In the genomic region with DNA sequence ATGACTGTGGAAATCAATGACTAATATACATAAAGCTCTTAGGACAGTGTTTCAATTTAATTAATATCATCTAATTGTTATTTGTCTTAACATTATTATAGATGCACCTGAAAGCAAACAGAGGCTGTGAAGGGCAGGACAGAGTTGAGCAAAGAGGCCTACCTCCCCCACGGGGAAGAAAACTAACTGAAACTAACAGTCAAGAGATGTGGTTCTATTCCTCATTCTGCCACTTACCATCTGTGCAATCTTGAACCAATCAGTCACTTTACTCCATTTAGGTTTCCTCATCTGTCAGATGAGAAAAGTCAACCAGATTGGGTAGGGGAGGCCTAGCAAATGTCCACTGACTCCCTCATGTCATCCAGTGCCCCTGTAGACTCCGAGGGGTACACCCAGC, we compare ENCODE assay signal across 24 cellular contexts. TPM values are rescaled to one million over a fixed set of nuclear protein-coding genes. Genes with fewer than 3 reads are reported as not detected.
DNase-seq lines count a peak whose midpoint lies in the region; ATAC-seq and TF ChIP-seq lines count a peak whose summit lies in the region.
"Had no signal": no experiment of that assay in that cellular context is flagged by ENCODE, and none has a peak within 500 bp of the region (broad histone marks: within the 10 kb centered on the region; RNA-seq: fewer than 3 reads in every experiment).

No MANE protein-coding gene starts in this region.

- H2AFZ ChIP-seq in KMS-11 (ENCODE audit: low read depth) = no peak overlapping the region
- H2AFZ ChIP-seq: GM23338 had no signal

- no peak overlapping the region for H3K4me3 Mint-ChIP-seq in mesothelial cell of epicardium
- H3K4me3 Mint-ChIP-seq: B cell; CD14-positive monocyte; CD8-positive, alpha-beta memory T cell; GM23338; H9 had no signal

- H3K36me3 ChIP-seq in KMS-11 (ENCODE audit: insufficient read depth) = no peaks in the 10 kb centered on the region

- no peaks in the 10 kb centered on the region for H3K36me3 Mint-ChIP-seq in mesothelial cell of epicardium
- H3K36me3 Mint-ChIP-seq: CD14-positive monocyte; CD8-positive, alpha-beta memory T cell had no signal

- H3K9me3 Mint-ChIP-seq in mesothelial cell of epicardium = no peaks in the 10 kb centered on the region
- H3K9me3 Mint-ChIP-seq: CD8-positive, alpha-beta memory T cell; GM23338; H9 had no signal

- no peak for TF ChIP-seq CTCF in KMS-11 (conservative IDR thresholded peaks at IDR 0.05; ENCODE audit: low read depth, low read length)
- TF ChIP-seq CTCF in NB4 (IDR thresholded peaks at IDR 0.05; ENCODE audit: low read depth, low read length) = no peak
- TF ChIP-seq CTCF in mesothelial cell of epicardium (IDR thresholded peaks at IDR 0.05; ENCODE audit: unreplicated experiment) = no peak

- no peak for TF ChIP-seq POLR2A in NB4 (IDR thresholded peaks at IDR 0.05; ENCODE audit: extremely low read depth, insufficient read length)

- no peaks in the 10 kb centered on the region for H4K20me1 ChIP-seq in KMS-11 (ENCODE audit: insufficient read depth)

- H3K4me1 ChIP-seq in KMS-11 (ENCODE audit: low read depth, poor library complexity, severe bottlenecking) = peaks cover 32% of the 10 kb centered on the region

- peaks cover 6% of the 10 kb centered on the region for H3K4me1 Mint-ChIP-seq in mesothelial cell of epicardium
- H3K4me1 Mint-ChIP-seq: GM23338 had no signal

- H3K4me2 ChIP-seq in KMS-11 = peak overlapping the region; percentile 31
- H3K4me2 ChIP-seq: GM23338 had no signal

- H3K27ac ChIP-seq in KMS-11 = no peak overlapping the region

- no peak overlapping the region for H3K9ac ChIP-seq in KMS-11

- H3K27me3 ChIP-seq in KMS-11 (ENCODE audit: insufficient read depth, low read depth) = no peaks in the 10 kb centered on the region; the same call in 1 of the 2 replicates

- peaks cover 39% of the 10 kb centered on the region for H3K27me3 Mint-ChIP-seq in mesothelial cell of epicardium (ENCODE audit: low read depth)

- DNase-seq in NB4 (ENCODE audit: low read depth) (peak; percentile 69), SIG-M5 treated with dmso at 0.1 percent for 504 hours (lab: John Stamatoyannopoulos, UW; ENCODE audit: unreplicated experiment) (peak; percentile 72), mucosa of gallbladder (ENCODE audit: low spot score) (no peak), mesothelial cell of epicardium (ENCODE audit: low spot score in 2 of 2, unreplicated experiment in 2 of 2) (no peak)
- no peak for DNase-seq in stimulated activated CD4-positive, alpha-beta T cell treated with anti-CD3 and anti-CD28 coated beads, Interleukin-2, amount 100 ng/mL, for 48 hours
- DNase-seq: CD8-positive, alpha-beta memory T cell; DMS 273 treated with DMSO at 0.1 percent for 48 hours; DMS79 treated with DMSO at 0.1 percent for 48 hours; GF-D8; H9; KG1; NCI-H1694; NCI-H2029 treated with DMSO at 0.1 percent for 48 hours; NCI-H446 treated with DMSO at 0.1 percent for 48 hours; NCI-H526; NCI-H82; Right ventricle myocardium superior; RPMI8226 had no signal

- no peak overlapping the region for H3K27ac Mint-ChIP-seq in mesothelial cell of epicardium
- H3K27ac Mint-ChIP-seq: B cell; CD14-positive monocyte; CD8-positive, alpha-beta memory T cell; GM23338; H9 had no signal

- ATAC-seq in GM21723 (IDR thresholded peaks at IDR 0.05; ENCODE audit: unreplicated experiment) (peak; percentile 56), GM19328 (IDR thresholded peaks at IDR 0.05; ENCODE audit: unreplicated experiment) (no peak)
- ATAC-seq: GM23338 had no signal

- no peak overlapping the region for H3K4me3 ChIP-seq in KMS-11 (IDR thresholded peaks at IDR 0.05; ENCODE audit: insufficient read depth, low read depth, low read length)
- no peak overlapping the region for H3K4me3 ChIP-seq in NB4 (ENCODE audit: low read depth, low read length)
- H3K4me3 ChIP-seq: GM23338 had no signal

- no peaks in the 10 kb centered on the region for H3K79me2 ChIP-seq in KMS-11 (ENCODE audit: insufficient read depth, low read depth)

RNA-seq across cellular contexts. Expression of gene C17orf67, which starts 59.1 kb away (rescaled TPM):
- total RNA-seq in mucosa of gallbladder (5.1 TPM), mesothelial cell of epicardium (3.5 to 3.9 TPM (median 3.8 TPM) in 3 replicates)

RNA-seq across cellular contexts. Expression of gene DGKE, which starts 59.3 kb away (rescaled TPM):
- total RNA-seq in mucosa of gallbladder (23.0 TPM), mesothelial cell of epicardium (8.2 to 9.4 TPM (median 8.6 TPM) in 3 replicates)

Comparison
In these comparisons a context has a peak if more than half of its experiments do, and no peak if none do; other contexts are left out.
1. DNase-seq: peak in NB4 (single experiment) and SIG-M5 treated with dmso at 0.1 percent for 504 hours (single experiment); none in stimulated activated CD4-positive, alpha-beta T cell treated with anti-CD3 and anti-CD28 coated beads, Interleukin-2, amount 100 ng/mL, for 48 hours (0 of 2), mucosa of gallbladder (single experiment) and mesothelial cell of epicardium (0 of 2).